In the genomic region with DNA sequence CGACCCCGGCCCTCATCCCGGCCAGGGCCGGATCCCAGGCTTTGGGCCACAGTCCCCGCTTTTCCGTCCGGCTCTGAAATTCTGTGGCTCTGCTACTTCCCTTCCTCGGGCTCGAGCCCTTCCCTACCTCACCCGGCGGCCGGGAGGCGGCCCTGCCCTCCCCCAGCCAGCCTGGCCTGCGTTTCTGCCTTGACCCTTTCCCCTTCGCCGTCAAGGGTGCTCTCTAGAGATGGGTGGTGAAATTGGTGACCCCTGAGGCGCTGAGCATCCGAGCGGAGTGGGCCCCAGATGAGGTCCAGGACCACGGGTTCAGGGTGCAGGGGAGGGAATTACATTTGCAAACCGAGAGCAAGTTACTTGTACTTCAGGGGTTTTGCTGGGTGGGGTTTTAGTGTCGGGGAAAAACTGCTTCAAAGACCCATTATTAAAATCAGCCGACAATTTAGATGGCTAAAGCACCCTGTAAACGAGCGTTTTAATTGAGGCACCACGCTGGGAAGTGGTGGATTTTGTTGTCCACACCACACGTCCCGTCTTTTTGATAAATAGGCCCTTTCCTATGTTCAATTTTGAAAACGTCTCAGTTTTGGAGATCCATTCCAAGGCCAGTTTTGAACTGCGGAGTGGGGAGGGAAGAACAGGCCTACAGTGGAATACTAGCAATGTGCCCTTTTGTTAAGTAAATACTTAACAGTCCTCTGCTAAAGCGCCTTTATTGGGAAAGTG, we compare ENCODE assay signal across 8 cellular contexts. TPM values are rescaled to one million over a fixed set of nuclear protein-coding genes. Genes with fewer than 3 reads are reported as not detected.
DNase-seq lines count a peak whose midpoint lies in the region; ATAC-seq and TF ChIP-seq lines count a peak whose summit lies in the region.

No MANE protein-coding gene starts in this region.

- peaks cover 79% of the 10 kb centered on the region for H3K27me3 Mint-ChIP-seq in T-helper 1 cell treated with Interleukin-12 subunit alpha and Interleukin-12 subunit beta and Interleukin-4 antibody, amounts not matched to agents 30 μg/mL and 1 μg/mL, for 36 hours (ENCODE audit: low read depth)
- H3K27me3 Mint-ChIP-seq in glutamatergic neuron (ENCODE audit: unreplicated experiment) = peaks cover 18% of the 10 kb centered on the region
- peaks cover 55% of the 10 kb centered on the region for H3K27me3 Mint-ChIP-seq in stimulated activated memory B cell treated with anti-CD40 and anti-IgM and Interleukin-4, amounts not matched to agents 10 μg/mL and 1 μg/mL and 100 μg/mL, for 72 hours

- H3K4me1 Mint-ChIP-seq in T-helper 1 cell treated with Interleukin-12 subunit alpha and Interleukin-12 subunit beta and Interleukin-4 antibody, amounts not matched to agents 30 μg/mL and 1 μg/mL, for 36 hours (ENCODE audit: low read depth) = peaks cover 13% of the 10 kb centered on the region
- peaks cover 8% of the 10 kb centered on the region for H3K4me1 Mint-ChIP-seq in glutamatergic neuron (ENCODE audit: low read depth, unreplicated experiment)
- H3K4me1 Mint-ChIP-seq in stimulated activated memory B cell treated with anti-CD40 and anti-IgM and Interleukin-4, amounts not matched to agents 10 μg/mL and 1 μg/mL and 100 μg/mL, for 72 hours = no peaks in the 10 kb centered on the region

- H3K27ac Mint-ChIP-seq in T-helper 1 cell treated with Interleukin-12 subunit alpha and Interleukin-12 subunit beta and Interleukin-4 antibody, amounts not matched to agents 30 μg/mL and 1 μg/mL, for 36 hours = no peak overlapping the region
- H3K27ac Mint-ChIP-seq in glutamatergic neuron (ENCODE audit: unreplicated experiment) = no peak overlapping the region
- peak overlapping the region; percentile 83 for H3K27ac Mint-ChIP-seq in stimulated activated memory B cell treated with anti-CD40 and anti-IgM and Interleukin-4, amounts not matched to agents 10 μg/mL and 1 μg/mL and 100 μg/mL, for 72 hours

- peak overlapping the region; percentile 98 for H3K27ac ChIP-seq in RWPE1

- peak overlapping the region; percentile 21 for H3K4me3 Mint-ChIP-seq in T-helper 1 cell treated with Interleukin-12 subunit alpha and Interleukin-12 subunit beta and Interleukin-4 antibody, amounts not matched to agents 30 μg/mL and 1 μg/mL, for 36 hours
- H3K4me3 Mint-ChIP-seq in glutamatergic neuron (ENCODE audit: unreplicated experiment) = peak overlapping the region; percentile 90
- H3K4me3 Mint-ChIP-seq in stimulated activated memory B cell treated with anti-CD40 and anti-IgM and Interleukin-4, amounts not matched to agents 10 μg/mL and 1 μg/mL and 100 μg/mL, for 72 hours = peak overlapping the region; percentile 86

- no peak for ATAC-seq in stimulated activated memory B cell treated with anti-CD40 and anti-IgM and Interleukin-4, amounts not matched to agents 10 μg/mL and 1 μg/mL and 100 μg/mL, for 72 hours
- ATAC-seq in GM21367 (IDR thresholded peaks at IDR 0.05; ENCODE audit: unreplicated experiment) = no peak

- TF ChIP-seq CTCF in RWPE1 (conservative IDR thresholded peaks at IDR 0.05; ENCODE audit: low read depth) = no peak
- no peak for TF ChIP-seq CTCF in glutamatergic neuron (IDR thresholded peaks at IDR 0.05; ENCODE audit: partially characterized antibody, unreplicated experiment)

- peaks cover 12% of the 10 kb centered on the region for H3K36me3 Mint-ChIP-seq in T-helper 1 cell treated with Interleukin-12 subunit alpha and Interleukin-12 subunit beta and Interleukin-4 antibody, amounts not matched to agents 30 μg/mL and 1 μg/mL, for 36 hours (ENCODE audit: low read depth)
- H3K36me3 Mint-ChIP-seq in glutamatergic neuron (ENCODE audit: unreplicated experiment) = no peaks in the 10 kb centered on the region
- peaks cover 6% of the 10 kb centered on the region for H3K36me3 Mint-ChIP-seq in stimulated activated memory B cell treated with anti-CD40 and anti-IgM and Interleukin-4, amounts not matched to agents 10 μg/mL and 1 μg/mL and 100 μg/mL, for 72 hours

- POLR2A ChIA-PET in RWPE1 (lab: Yijun Ruan, JAX; ENCODE audit: low non-redundant PET) = interaction anchor here (0.6 to 2.0 kb wide), 4 partner anchors 10 to 242 kb away, joined by 3 to 5 read pairs (median 4); partner anchors contain the start of gene TFAP2A

- H3K9me3 Mint-ChIP-seq in T-helper 1 cell treated with Interleukin-12 subunit alpha and Interleukin-12 subunit beta and Interleukin-4 antibody, amounts not matched to agents 30 μg/mL and 1 μg/mL, for 36 hours = peaks cover 27% of the 10 kb centered on the region
- peaks cover 2% of the 10 kb centered on the region for H3K9me3 Mint-ChIP-seq in glutamatergic neuron (ENCODE audit: unreplicated experiment)
- peaks cover 16% of the 10 kb centered on the region for H3K9me3 Mint-ChIP-seq in stimulated activated memory B cell treated with anti-CD40 and anti-IgM and Interleukin-4, amounts not matched to agents 10 μg/mL and 1 μg/mL and 100 μg/mL, for 72 hours

- CTCF ChIA-PET in RWPE1 (lab: Yijun Ruan, JAX) = interaction anchor here (1.5 kb wide), 1 partner anchor 9 kb away, joined by 4 read pairs; no protein-coding TSS in a partner anchor

- no peak for DNase-seq in T-helper 1 cell
- DNase-seq in RWPE1 (ENCODE audit: low spot score) = peak; percentile 9
- no peak for DNase-seq in glutamatergic neuron
- no peak for DNase-seq in retina
- no peak for DNase-seq in CD1c-positive myeloid dendritic cell (ENCODE audit: extremely low spot score)

RNA-seq across cellular contexts. Expression of gene TFAP2A, which starts 9.9 kb away (rescaled TPM):
- total RNA-seq in glutamatergic neuron (ENCODE audit: unreplicated experiment) = 0.32 TPM

Comparison
In these comparisons a context has a peak if more than half of its experiments do, and no peak if none do; other contexts are left out.
1. H3K4me3 Mint-ChIP-seq: peak in every context shown above with its lines; median percentile 90 in glutamatergic neuron; 86 in stimulated activated memory B cell treated with anti-CD40 and anti-IgM and Interleukin-4, amounts not matched to agents 10 μg/mL and 1 μg/mL and 100 μg/mL, for 72 hours; 21 in T-helper 1 cell treated with Interleukin-12 subunit alpha and Interleukin-12 subunit beta and Interleukin-4 antibody, amounts not matched to agents 30 μg/mL and 1 μg/mL, for 36 hours.